16 cellular contexts compared by ENCODE assay signal in genomic region chr11:36186797-36187196, GRCh38.
DNase-seq lines count a peak whose midpoint lies in the region; ATAC-seq, FAIRE-seq and TF ChIP-seq lines count a peak whose summit lies in the region.
"Had no signal": no experiment of that assay in that cellular context is flagged by ENCODE, and none has a peak within 500 bp of the region (broad histone marks: within the 10 kb centered on the region; RNA-seq: fewer than 3 reads in every experiment).

No MANE protein-coding gene starts in this region.

- no peak overlapping the region for H3K27ac ChIP-seq in GM12878 (ENCODE audit: control insufficient read depth, insufficient read depth)
- peak overlapping the region; percentile 72 for H3K27ac ChIP-seq in psoas muscle
- H3K27ac ChIP-seq in WERI-Rb-1 = no peak overlapping the region
- no peak overlapping the region for H3K27ac ChIP-seq in prostate gland
- H3K27ac ChIP-seq: 22Rv1 had no signal

- no peaks in the 10 kb centered on the region for H4K20me1 ChIP-seq in GM12878 (ENCODE audit: control insufficient read depth, insufficient read depth)

- no peak for TF ChIP-seq EP300 in GM12878 (IDR thresholded peaks at IDR 0.05; ENCODE audit: borderline replicate concordance in 1 of 2, control insufficient read depth in 1 of 2, low read depth in 2 of 2, low read length in 2 of 2)

- no peaks in the 10 kb centered on the region for H3K4me1 ChIP-seq in GM12878 (ENCODE audit: control insufficient read depth, insufficient read depth, low read length)
- H3K4me1 ChIP-seq in psoas muscle = peaks cover 20% of the 10 kb centered on the region
- H3K4me1 ChIP-seq in prostate gland (replicated peaks) = no peaks in the 10 kb centered on the region
- H3K4me1 ChIP-seq: BE2C had no signal

- no peaks in the 10 kb centered on the region for H3K79me2 ChIP-seq in GM12878 (ENCODE audit: control insufficient read depth, insufficient read depth, low read length)

- H3K36me3 ChIP-seq in GM12878 (ENCODE audit: control insufficient read depth in 2 of 2, insufficient read depth in 2 of 2, low read length in 1 of 2) = no peaks in the 10 kb centered on the region
- H3K36me3 ChIP-seq in psoas muscle (ENCODE audit: insufficient read depth in 1 of 2, low read depth in 1 of 2) = no peaks in the 10 kb centered on the region
- H3K36me3 ChIP-seq in WERI-Rb-1 = no peaks in the 10 kb centered on the region
- H3K36me3 ChIP-seq in prostate gland = no peaks in the 10 kb centered on the region
- H3K36me3 ChIP-seq: BE2C had no signal

- no peak for TF ChIP-seq RAD21 in GM12878 (IDR thresholded peaks at IDR 0.05; ENCODE audit: insufficient read depth, low read depth, low read length)

- TF ChIP-seq CTCF in GM12878 (IDR thresholded peaks at IDR 0.05 in 2 of 3, conservative IDR thresholded peaks at IDR 0.05 in 1 of 3; ENCODE audit: control insufficient read depth in 2 of 3, extremely low read depth in 1 of 3, insufficient read depth in 1 of 3, low read depth in 3 of 3, low read length in 3 of 3) (no peak), psoas muscle (IDR thresholded peaks at IDR 0.05) (no peak), WERI-Rb-1 (IDR thresholded peaks at IDR 0.05; ENCODE audit: low read depth, low read length) (no peak), prostate gland (IDR thresholded peaks at IDR 0.05) (no peak)

- H3K9me3 ChIP-seq in GM12878 (replicated peaks; ENCODE audit: control insufficient read depth, insufficient read depth, low read length) (no peaks in the 10 kb centered on the region), psoas muscle (no peaks in the 10 kb centered on the region), WERI-Rb-1 (ENCODE audit: severe bottlenecking) (no peaks in the 10 kb centered on the region), prostate gland (no peaks in the 10 kb centered on the region)
- H3K9me3 ChIP-seq: BE2C had no signal

- in situ Hi-C loops in GM12878 (cut with MboI) = no loop called here

- no peaks in the 10 kb centered on the region for H3K27me3 ChIP-seq in GM12878 (replicated peaks in 1 of 2; ENCODE audit: control insufficient read depth in 2 of 2, insufficient read depth in 2 of 2, low read length in 1 of 2)
- no peaks in the 10 kb centered on the region for H3K27me3 ChIP-seq in psoas muscle (ENCODE audit: insufficient read depth in 3 of 3, low read length in 2 of 3)
- no peaks in the 10 kb centered on the region for H3K27me3 ChIP-seq in WERI-Rb-1 (ENCODE audit: insufficient read depth, low read depth, severe bottlenecking)
- H3K27me3 ChIP-seq in prostate gland (replicated peaks; ENCODE audit: insufficient read depth) = no peaks in the 10 kb centered on the region
- H3K27me3 ChIP-seq: BE2C had no signal

- DNase-seq in NCI-H2081 (lab: John Stamatoyannopoulos, UW) (peak; percentile 32 to 63), NCI-H2081 treated with DMSO at 0.1 percent for 48 hours (lab: John Stamatoyannopoulos, UW) (no peak), NCI-H146 treated with DMSO at 0.1 percent for 48 hours (lab: John Stamatoyannopoulos, UW; ENCODE audit: unreplicated experiment) (peak; percentile 32), GM12878 (ENCODE audit: low read depth, low spot score) (no peak), psoas muscle (no peak), WERI-Rb-1 (no peak), SK-N-DZ (ENCODE audit: low spot score) (no peak), prostate gland (ENCODE audit: low spot score) (no peak)
- DNase-seq: BE2C; Calu3; CD4-positive, alpha-beta memory T cell; GOT3; NCI-H1417 treated with DMSO at 0.1 percent for 48 hours; NCI-H510A; NCI-H82 had no signal

- POLR2A ChIA-PET in GM12878 (lab: Charles Lee) = no interaction called here

- TF ChIP-seq POLR2A in GM12878 (IDR thresholded peaks at IDR 0.05; ENCODE audit: low read depth, low read length) = no peak
- TF ChIP-seq POLR2A in prostate gland (IDR thresholded peaks at IDR 0.05) = no peak

- H3K4me3 ChIP-seq in GM12878 (no peak overlapping the region), psoas muscle (no peak overlapping the region), WERI-Rb-1 (ENCODE audit: low read depth, low read length) (no peak overlapping the region), prostate gland (no peak overlapping the region)

- intact Hi-C loops in GM12878 (cut with micrococcal nuclease; ENCODE audit: unreplicated experiment) = no loop called here
- intact Hi-C loops in psoas muscle (cut with DNase I) = no loop called here
- intact Hi-C loops in prostate gland (cut with DNase I) = no loop called here

- H3K9ac ChIP-seq in GM12878 (ENCODE audit: control insufficient read depth, insufficient read depth, low read length) = no peak overlapping the region

- no peak for FAIRE-seq in GM12878 (lab: Jason Lieb, UNC)

- no peak overlapping the region for H2AFZ ChIP-seq in GM12878 (ENCODE audit: control insufficient read depth, low read depth, low read length)

- no TSS peak for BruUV-seq in GM12878 (replicated peaks; lab: Mats Ljungman, UMichigan)

- WGBS in GM12878 (ENCODE audit: insufficient coverage, insufficient replicate concordance, low lambda C conversion rate, missing lambda C conversion rate) = 0% methylated on average over 2 of the region's 2 CpGs
- 42 to 84% (median 43%) methylated on average over 2 of the region's 2 CpGs for WGBS in psoas muscle, 3 donors
- 73% methylated on average over 2 of the region's 2 CpGs for WGBS in prostate gland

- CTCF ChIA-PET in GM12878 (lab: Yijun Ruan, JAX) = no interaction called here

- no peak overlapping the region for H3K4me2 ChIP-seq in GM12878 (ENCODE audit: control insufficient read depth, insufficient read depth)

- ATAC-seq in GM12878 (peak; percentile 40; the same call in 1 of the 3 replicates), psoas muscle (peak in 2 of 4 donors; percentile 14 to 29)

- SMC1A ChIA-PET in GM12878 (lab: Charles Lee; ENCODE audit: uncharacterized antibody, unreplicated experiment) = interaction anchor here (1.0 kb wide), 1 partner anchor 9 kb away, joined by 3 read pairs; no protein-coding TSS in a partner anchor

- RAD21 ChIA-PET in GM12878 (lab: Charles Lee; ENCODE audit: unreplicated experiment) = interaction anchor here (1.0 kb wide), 1 partner anchor 36 kb away, joined by 3 read pairs; no protein-coding TSS in a partner anchor

TF ChIP-seq in GM12878, 131 proteins besides CTCF, POLR2A, EP300 and RAD21 (continues in another document):
- TF ChIP-seq ZNF207 (IDR thresholded peaks at IDR 0.05; ENCODE audit: borderline replicate concordance) (no peak), HDAC6 (IDR thresholded peaks at IDR 0.05; ENCODE audit: unreplicated experiment) (no peak), NFYA (IDR thresholded peaks at IDR 0.05; ENCODE audit: borderline replicate concordance, low read depth, low read length) (no peak), RELA (IDR thresholded peaks at IDR 0.05; ENCODE audit: borderline replicate concordance, partially characterized antibody) (no peak), HSF1 (IDR thresholded peaks at IDR 0.05; ENCODE audit: low read depth, low read length) (no peak), JUND (IDR thresholded peaks at IDR 0.05; ENCODE audit: low read depth, low read length) (no peak), SREBF1 (IDR thresholded peaks at IDR 0.05; ENCODE audit: low read length) (no peak), MXI1 (IDR thresholded peaks at IDR 0.05; ENCODE audit: low read depth, low read length) (no peak), BRCA1 (IDR thresholded peaks at IDR 0.05; ENCODE audit: low read depth, low read length) (no peak)
- TF ChIP-seq, protein P1, sequence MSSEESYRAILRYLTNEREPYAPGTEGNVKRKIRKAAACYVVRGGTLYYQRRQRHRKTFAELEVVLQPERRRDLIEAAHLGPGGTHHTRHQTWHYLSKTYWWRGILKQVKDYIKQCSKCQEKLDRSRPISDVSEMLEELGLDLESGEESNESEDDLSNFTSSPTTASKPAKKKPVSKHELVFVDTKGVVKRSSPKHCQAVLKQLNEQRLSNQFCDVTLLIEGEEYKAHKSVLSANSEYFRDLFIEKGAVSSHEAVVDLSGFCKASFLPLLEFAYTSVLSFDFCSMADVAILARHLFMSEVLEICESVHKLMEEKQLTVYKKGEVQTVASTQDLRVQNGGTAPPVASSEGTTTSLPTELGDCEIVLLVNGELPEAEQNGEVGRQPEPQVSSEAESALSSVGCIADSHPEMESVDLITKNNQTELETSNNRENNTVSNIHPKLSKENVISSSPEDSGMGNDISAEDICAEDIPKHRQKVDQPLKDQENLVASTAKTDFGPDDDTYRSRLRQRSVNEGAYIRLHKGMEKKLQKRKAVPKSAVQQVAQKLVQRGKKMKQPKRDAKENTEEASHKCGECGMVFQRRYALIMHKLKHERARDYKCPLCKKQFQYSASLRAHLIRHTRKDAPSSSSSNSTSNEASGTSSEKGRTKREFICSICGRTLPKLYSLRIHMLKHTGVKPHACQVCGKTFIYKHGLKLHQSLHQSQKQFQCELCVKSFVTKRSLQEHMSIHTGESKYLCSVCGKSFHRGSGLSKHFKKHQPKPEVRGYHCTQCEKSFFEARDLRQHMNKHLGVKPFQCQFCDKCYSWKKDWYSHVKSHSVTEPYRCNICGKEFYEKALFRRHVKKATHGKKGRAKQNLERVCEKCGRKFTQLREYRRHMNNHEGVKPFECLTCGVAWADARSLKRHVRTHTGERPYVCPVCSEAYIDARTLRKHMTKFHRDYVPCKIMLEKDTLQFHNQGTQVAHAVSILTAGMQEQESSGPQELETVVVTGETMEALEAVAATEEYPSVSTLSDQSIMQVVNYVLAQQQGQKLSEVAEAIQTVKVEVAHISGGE (CRISPR knock-in tag; IDR thresholded peaks at IDR 0.05) = no peak
- TF ChIP-seq, protein P2, sequence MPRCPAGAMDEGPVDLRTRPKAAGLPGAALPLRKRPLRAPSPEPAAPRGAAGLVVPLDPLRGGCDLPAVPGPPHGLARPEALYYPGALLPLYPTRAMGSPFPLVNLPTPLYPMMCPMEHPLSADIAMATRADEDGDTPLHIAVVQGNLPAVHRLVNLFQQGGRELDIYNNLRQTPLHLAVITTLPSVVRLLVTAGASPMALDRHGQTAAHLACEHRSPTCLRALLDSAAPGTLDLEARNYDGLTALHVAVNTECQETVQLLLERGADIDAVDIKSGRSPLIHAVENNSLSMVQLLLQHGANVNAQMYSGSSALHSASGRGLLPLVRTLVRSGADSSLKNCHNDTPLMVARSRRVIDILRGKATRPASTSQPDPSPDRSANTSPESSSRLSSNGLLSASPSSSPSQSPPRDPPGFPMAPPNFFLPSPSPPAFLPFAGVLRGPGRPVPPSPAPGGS (IDR thresholded peaks at IDR 0.05; ENCODE audit: borderline replicate concordance, insufficient read depth, low read depth, low read length, poor library complexity, severe bottlenecking) = no peak

Comparison
In these comparisons a context has a peak if more than half of its experiments do, and no peak if none do; other contexts are left out.
1. DNase-seq: peak in NCI-H2081 (2 of 2) and NCI-H146 treated with DMSO at 0.1 percent for 48 hours (single experiment); none in NCI-H2081 treated with DMSO at 0.1 percent for 48 hours (single experiment), GM12878 (single experiment), psoas muscle (0 of 2), WERI-Rb-1 (single experiment), SK-N-DZ (single experiment) and prostate gland (single experiment).